ENCODE assay signal across 9 cellular contexts in the genomic region with DNA sequence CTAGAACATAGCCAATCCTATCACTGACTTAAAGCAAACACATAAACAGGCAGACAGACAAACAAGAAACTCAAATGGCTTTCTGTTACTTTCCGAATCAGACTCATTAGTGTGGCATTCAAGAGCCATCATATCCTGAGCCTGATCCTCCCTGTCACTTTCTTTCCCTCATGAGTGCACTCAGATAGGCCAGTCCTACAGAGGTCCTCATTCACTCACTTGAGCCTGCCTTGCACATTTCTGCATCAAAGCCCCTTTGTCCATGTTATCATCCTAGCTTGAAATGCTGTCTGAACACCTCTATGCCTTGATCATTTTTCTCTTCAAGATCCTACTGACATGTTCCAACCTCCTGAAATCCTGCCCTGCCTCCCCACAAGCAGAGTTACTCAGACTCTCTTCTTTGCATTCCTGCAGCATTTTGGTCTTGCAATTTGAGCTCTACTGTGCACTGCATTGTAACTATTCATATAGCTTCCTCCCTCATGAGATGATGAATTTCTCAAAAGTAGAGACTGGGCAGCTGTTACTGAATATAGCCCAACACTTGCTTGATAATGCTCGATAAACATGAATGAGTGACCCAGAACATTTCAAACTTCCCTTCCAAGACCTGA.
DNase-seq lines count a peak whose midpoint lies in the region; ATAC-seq and TF ChIP-seq lines count a peak whose summit lies in the region.
"Had no signal": no experiment of that assay in that cellular context is flagged by ENCODE, and none has a peak within 500 bp of the region (broad histone marks: within the 10 kb centered on the region; RNA-seq: fewer than 3 reads in every experiment).

No MANE protein-coding gene starts in this region.

- DNase-seq in AG04450 (ENCODE audit: low read depth, low spot score): no peak
- DNase-seq in KBM-7: peak; percentile 26
- DNase-seq in fibroblast of peridontal ligament (ENCODE audit: extremely low read depth): peak; percentile 65
- no peak for DNase-seq in central memory CD4-positive, alpha-beta T cell
- DNase-seq in HUDEP-2 (lab: John Stamatoyannopoulos, UW; ENCODE audit: unreplicated experiment in 76 of 76): no peak
- no peak for DNase-seq in COLO668 (lab: John Stamatoyannopoulos, UW; ENCODE audit: unreplicated experiment)
- no peak for DNase-seq in NCI-H2029 (lab: John Stamatoyannopoulos, UW)
- DNase-seq: activated T-cell treated with anti-CD3 and anti-CD28 coated beads for 4 hours had no signal

- H3K9me3 ChIP-seq in AG04450 (ENCODE audit: control insufficient read depth, insufficient read depth, low read length): no peaks in the 10 kb centered on the region

- in situ Hi-C loops in KBM-7 (cut with MboI; ENCODE audit: low pct_unique_long_range_greater_than_20kb, low sequenced_read_pairs): loop anchor here (25.0 kb wide), 2 partner anchors 155 to 230 kb away; no protein-coding TSS in a partner anchor

- CTCF ChIA-PET in AG04450 (lab: Charles Lee): interaction anchor here (0.8 to 1.5 kb wide), 8 partner anchors 19 to 247 kb away, joined by 3 to 5 read pairs (median 4); no protein-coding TSS in a partner anchor

- POLR2A ChIA-PET in AG04450 (lab: Yijun Ruan, JAX): interaction anchor here (1.0 to 1.3 kb wide), 5 partner anchors 80 to 350 kb away, joined by 3 to 9 read pairs (median 3); partner anchors contain the start of gene TXN

- H3K4me3 ChIP-seq in AG04450 (ENCODE audit: low read depth, low read length): no peak overlapping the region

- no peak for TF ChIP-seq CTCF in AG04450 (IDR thresholded peaks at IDR 0.05; ENCODE audit: low read depth, low read length)

- peak overlapping the region; percentile 23 for H3K27ac ChIP-seq in AG04450 (ENCODE audit: low read depth, low read length)

- H3K27me3 ChIP-seq in AG04450 (ENCODE audit: control insufficient read depth, insufficient read depth, low read length): no peaks in the 10 kb centered on the region

- ATAC-seq in GM19455 (IDR thresholded peaks at IDR 0.05; ENCODE audit: unreplicated experiment): peak; percentile 23

Comparison
In these comparisons a context has a peak if more than half of its experiments do, and no peak if none do; other contexts are left out.
1. DNase-seq: peak in KBM-7 (single experiment) and fibroblast of peridontal ligament (single experiment); none in AG04450 (single experiment), central memory CD4-positive, alpha-beta T cell (single experiment), HUDEP-2 (0 of 76), COLO668 (single experiment) and NCI-H2029 (single experiment).